Comparison of ENCODE assay signal across 9 cellular contexts in the genomic region with DNA sequence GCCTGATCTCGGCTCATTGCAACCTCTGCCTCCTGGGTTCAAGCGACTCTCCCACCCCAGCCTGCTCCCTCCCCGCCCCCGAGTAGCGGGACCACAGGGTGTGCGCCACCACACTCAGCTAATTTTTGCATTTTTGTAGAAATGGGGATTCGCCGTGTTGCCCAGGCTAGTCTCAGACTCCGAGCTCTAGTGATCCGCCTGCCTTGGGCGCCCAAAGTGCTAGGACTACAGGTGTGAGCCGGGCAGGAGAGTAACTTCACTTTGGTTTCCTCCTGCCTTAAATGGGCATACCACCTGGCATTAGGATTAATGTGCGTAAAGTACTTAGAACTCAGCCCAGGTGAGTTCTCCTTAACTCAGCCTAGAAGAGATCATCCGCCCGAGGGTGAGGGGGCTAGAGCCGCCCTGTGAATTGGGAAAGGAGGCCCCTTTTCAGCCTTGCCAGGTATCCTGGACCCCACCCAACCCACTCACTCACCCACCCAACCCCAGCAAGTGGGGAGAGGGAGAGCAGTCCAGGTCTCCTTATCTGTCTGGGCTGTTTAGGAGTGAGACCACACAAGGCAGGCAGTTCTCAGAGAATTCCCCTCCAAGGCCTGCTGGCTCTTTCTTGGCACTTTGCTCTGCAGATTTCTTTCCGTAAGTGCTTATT. TPM values are rescaled to one million over a fixed set of nuclear protein-coding genes. Genes with fewer than 3 reads are reported as not detected.
DNase-seq lines count a peak whose midpoint lies in the region; ATAC-seq and TF ChIP-seq lines count a peak whose summit lies in the region.
"Had no signal": no experiment of that assay in that cellular context is flagged by ENCODE, and none has a peak within 500 bp of the region (broad histone marks: within the 10 kb centered on the region; RNA-seq: fewer than 3 reads in every experiment).

No MANE protein-coding gene starts in this region.

- H3K36me3 ChIP-seq in DOHH2 (ENCODE audit: control insufficient read depth, low read length) (peaks cover 24% of the 10 kb centered on the region), esophagus (ENCODE audit: control insufficient read depth in 2 of 2, insufficient read depth in 2 of 2, low read length in 1 of 2) (peaks cover 7 to 11% of the 10 kb centered on the region in 2 donors), rectal smooth muscle tissue (ENCODE audit: control insufficient read depth, insufficient read depth, low read length) (peaks cover 22% of the 10 kb centered on the region)

- H4K20me1 ChIP-seq in DOHH2 (ENCODE audit: control insufficient read depth, insufficient read depth, low read depth, low read length): peaks cover 7% of the 10 kb centered on the region

- ATAC-seq in HG03442 (IDR thresholded peaks at IDR 0.05; ENCODE audit: unreplicated experiment): no peak

- H3K9me3 ChIP-seq in DOHH2 (ENCODE audit: control insufficient read depth, insufficient read depth, low read length) (no peaks in the 10 kb centered on the region), esophagus (ENCODE audit: control insufficient read depth in 2 of 2, insufficient read depth in 1 of 2, low read depth in 1 of 2, low read length in 1 of 2) (no peaks in the 10 kb centered on the region)

- H3K9ac ChIP-seq in rectal smooth muscle tissue (ENCODE audit: low read length): no peak overlapping the region

- no peaks in the 10 kb centered on the region for H3K27me3 ChIP-seq in DOHH2 (ENCODE audit: control insufficient read depth, low read length)
- H3K27me3 ChIP-seq in esophagus (ENCODE audit: control insufficient read depth in 1 of 2, insufficient read depth in 2 of 2, low read length in 2 of 2): no peaks in the 10 kb centered on the region
- no peaks in the 10 kb centered on the region for H3K27me3 ChIP-seq in rectal smooth muscle tissue (ENCODE audit: control insufficient read depth, insufficient read depth, low read length)

- H3K4me3 ChIP-seq in DOHH2 (ENCODE audit: low read length) (peak overlapping the region; percentile 99), esophagus (ENCODE audit: low read depth in 1 of 2, low read length in 2 of 2) (peak overlapping the region; percentile 15 to 94), rectal smooth muscle tissue (ENCODE audit: low read length) (no peak overlapping the region)

- DNase-seq in OCI-M1 (lab: John Stamatoyannopoulos, UW): peak; percentile 38
- DNase-seq in H4 (ENCODE audit: low spot score): no peak
- DNase-seq in SIG-M5 treated with dmso at 0.1 percent for 504 hours (lab: John Stamatoyannopoulos, UW; ENCODE audit: unreplicated experiment): no peak
- DNase-seq in NCI-H187 treated with DMSO at 0.1 percent for 48 hours (lab: John Stamatoyannopoulos, UW): no peak
- DNase-seq: SW 1271 had no signal

- peaks cover 45% of the 10 kb centered on the region for H3K79me2 ChIP-seq in DOHH2 (ENCODE audit: control insufficient read depth, low read length)

- H3K4me1 ChIP-seq in DOHH2 (ENCODE audit: control insufficient read depth, low read length) (peaks cover 72% of the 10 kb centered on the region), esophagus (ENCODE audit: control insufficient read depth in 2 of 2, insufficient read depth in 2 of 2, low read length in 1 of 2) (peaks cover 0 to 13% of the 10 kb centered on the region in 2 donors), rectal smooth muscle tissue (ENCODE audit: control insufficient read depth, insufficient read depth, low read length) (peaks cover 12% of the 10 kb centered on the region)

- 82 to 88% methylated on average over 17 of the region's 17 CpGs for WGBS in esophagus, 2 donors

- peak overlapping the region; percentile 97 for H3K4me2 ChIP-seq in DOHH2 (ENCODE audit: low read length)

- TF ChIP-seq CTCF in DOHH2 (IDR thresholded peaks at IDR 0.05; ENCODE audit: low read depth, low read length, poor library complexity, severe bottlenecking): no peak

- H3F3A ChIP-seq in DOHH2 (ENCODE audit: control insufficient read depth, insufficient read depth): peaks cover 43% of the 10 kb centered on the region

- H3K27ac ChIP-seq in DOHH2 (ENCODE audit: low read depth, low read length): peak overlapping the region; percentile 97
- H3K27ac ChIP-seq in esophagus (ENCODE audit: low read depth in 2 of 2, low read length in 1 of 2): peak overlapping the region; percentile 99 to 100
- H3K27ac ChIP-seq in rectal smooth muscle tissue (ENCODE audit: low read depth, low read length): peak overlapping the region; percentile 100

- H3K9me2 ChIP-seq in DOHH2 (replicated peaks; ENCODE audit: control insufficient read depth, low read length): no peaks in the 10 kb centered on the region

RNA-seq across cellular contexts. Expression of a gene that starts 1.3 kb away (rescaled TPM):
- 100 to 1,000 TPM; 249 to 382 TPM for polyA plus RNA-seq in esophagus
- 4.0 and 5.7 TPM in 2 replicates for total RNA-seq in H4 (2014; rRNA removed; shearing (Covaris generic))

RNA-seq across cellular contexts. Expression of a gene that starts 7.1 kb away (rescaled TPM):
- polyA plus RNA-seq in esophagus: 1 to 10 TPM; 3.8 to 9.2 TPM
- total RNA-seq in H4 (2014; rRNA removed; shearing (Covaris generic)): 5.3 and 7.1 TPM in 2 replicates

RNA-seq across cellular contexts. Expression of a gene that starts 14.2 kb away (rescaled TPM):
- 10 to 100 TPM; 15.6 to 22.7 TPM for polyA plus RNA-seq in esophagus
- total RNA-seq in H4 (2014; rRNA removed; shearing (Covaris generic)): 26.7 and 58.5 TPM in 2 replicates

RNA-seq across cellular contexts. Expression of a gene that starts 14.5 kb away (rescaled TPM):
- 10 to 100 TPM; 41.8 to 43.0 TPM for polyA plus RNA-seq in esophagus
- 40.8 and 62.0 TPM in 2 replicates for total RNA-seq in H4 (2014; rRNA removed; shearing (Covaris generic))

RNA-seq across cellular contexts. Expression of a gene that starts 30.4 kb away (rescaled TPM):
- 1,000 to 10,000 TPM; 1,628 to 3,096 TPM for polyA plus RNA-seq in esophagus
- total RNA-seq in H4 (2014; rRNA removed; shearing (Covaris generic)): 8.0 and 83.0 TPM in 2 replicates
